In the genomic region with DNA sequence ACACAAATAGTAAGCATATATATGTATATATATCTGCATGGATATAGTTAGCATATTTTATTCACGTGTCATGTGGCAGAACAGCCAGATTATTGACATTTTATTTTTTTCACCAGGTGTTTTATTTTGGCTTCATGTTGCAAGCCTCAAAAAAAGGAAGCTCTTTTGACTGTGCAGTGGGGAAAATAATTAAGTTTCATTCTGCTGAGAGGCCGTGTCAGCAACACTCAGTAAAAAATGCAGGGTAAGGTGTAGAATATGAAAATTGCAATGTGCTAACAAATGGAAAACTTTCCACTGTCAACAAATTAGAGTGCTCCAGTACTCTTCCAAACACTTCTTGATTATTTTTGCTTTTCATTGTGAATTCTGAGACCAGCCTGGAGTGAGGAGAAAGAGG, we compare ENCODE assay signal across 18 cellular contexts.
DNase-seq lines count a peak whose midpoint lies in the region; ATAC-seq and TF ChIP-seq lines count a peak whose summit lies in the region.
"Had no signal": no experiment of that assay in that cellular context is flagged by ENCODE, and none has a peak within 500 bp of the region (broad histone marks: within the 10 kb centered on the region; RNA-seq: fewer than 3 reads in every experiment).

No MANE protein-coding gene starts in this region.

- peaks cover 1% of the 10 kb centered on the region for H3K27me3 Mint-ChIP-seq in endothelial cell (ENCODE audit: unreplicated experiment)

- H3K27me3 ChIP-seq in ACC112 (ENCODE audit: insufficient read depth, low read length), result no peaks in the 10 kb centered on the region
- no peaks in the 10 kb centered on the region for H3K27me3 ChIP-seq in DOHH2 (ENCODE audit: control insufficient read depth, low read length)
- H3K27me3 ChIP-seq in OCI-LY1 (ENCODE audit: insufficient read depth, low read length), result no peaks in the 10 kb centered on the region

- intact Hi-C loops in left ventricle myocardium superior (cut with micrococcal nuclease), result no loop called here

- no peaks in the 10 kb centered on the region for H4K20me1 ChIP-seq in DOHH2 (ENCODE audit: control insufficient read depth, insufficient read depth, low read depth, low read length)
- H4K20me1 ChIP-seq in OCI-LY1 (ENCODE audit: insufficient read depth, low read length), result no peaks in the 10 kb centered on the region

- no peak overlapping the region for H3K9ac ChIP-seq in OCI-LY1 (ENCODE audit: low read length)
- H3K9ac ChIP-seq: GM23248 had no signal

- peak overlapping the region; percentile 42 for H3K27ac Mint-ChIP-seq in endothelial cell (ENCODE audit: unreplicated experiment)
- H3K27ac Mint-ChIP-seq: CD8-positive, alpha-beta T cell had no signal

- no peaks in the 10 kb centered on the region for H3K4me1 ChIP-seq in ACC112 (ENCODE audit: control insufficient read depth, insufficient read depth, low read length, unreplicated experiment)
- peaks cover 17% of the 10 kb centered on the region for H3K4me1 ChIP-seq in DOHH2 (ENCODE audit: control insufficient read depth, low read length)
- H3K4me1 ChIP-seq in OCI-LY1 (ENCODE audit: insufficient read depth, low read length, severe bottlenecking), result peaks cover 13% of the 10 kb centered on the region
- H3K4me1 ChIP-seq: A549 had no signal

- TF ChIP-seq CTCF in DOHH2 (IDR thresholded peaks at IDR 0.05; ENCODE audit: low read depth, low read length, poor library complexity, severe bottlenecking) (no peak), OCI-LY1 (IDR thresholded peaks at IDR 0.05; ENCODE audit: low read length) (no peak), endothelial cell (IDR thresholded peaks at IDR 0.05; ENCODE audit: unreplicated experiment) (no peak)

- H3F3A ChIP-seq in DOHH2 (ENCODE audit: control insufficient read depth, insufficient read depth) (no peaks in the 10 kb centered on the region), OCI-LY1 (ENCODE audit: insufficient read depth, low read length) (no peaks in the 10 kb centered on the region)

- H3K9me3 ChIP-seq in DOHH2 (ENCODE audit: control insufficient read depth, insufficient read depth, low read length), result no peaks in the 10 kb centered on the region
- H3K9me3 ChIP-seq in OCI-LY1 (ENCODE audit: low read length), result no peaks in the 10 kb centered on the region
- H3K9me3 ChIP-seq: A549 had no signal

- ATAC-seq in left ventricle myocardium superior, result no peak
- ATAC-seq: A549; CD8-positive, alpha-beta T cell; HepG2 had no signal

- H2AFZ ChIP-seq in ACC112 (ENCODE audit: low read length, unreplicated experiment) (peak overlapping the region; percentile 14), OCI-LY1 (ENCODE audit: low read length) (no peak overlapping the region)
- H2AFZ ChIP-seq: GM23248 had no signal

- H3K4me3 ChIP-seq in ACC112 (ENCODE audit: low read depth, low read length) (no peak overlapping the region), DOHH2 (ENCODE audit: low read length) (peak overlapping the region; percentile 38), OCI-LY1 (ENCODE audit: low read depth, low read length, poor library complexity, severe bottlenecking) (no peak overlapping the region)
- H3K4me3 ChIP-seq: A549, GM23248 had no signal

- peak overlapping the region; percentile 58 for H3K4me2 ChIP-seq in DOHH2 (ENCODE audit: low read length)
- H3K4me2 ChIP-seq in OCI-LY1 (ENCODE audit: low read length), result no peak overlapping the region
- H3K4me2 ChIP-seq: A549 had no signal

- H3K79me2 ChIP-seq in ACC112 (ENCODE audit: control insufficient read depth, insufficient read depth, low read length, unreplicated experiment), result no peaks in the 10 kb centered on the region
- H3K79me2 ChIP-seq in DOHH2 (ENCODE audit: control insufficient read depth, low read length), result no peaks in the 10 kb centered on the region
- H3K79me2 ChIP-seq in OCI-LY1 (ENCODE audit: insufficient read depth, low read length), result no peaks in the 10 kb centered on the region

- no peak overlapping the region for H3K27ac ChIP-seq in ACC112 (ENCODE audit: low read depth, low read length)
- H3K27ac ChIP-seq in DOHH2 (ENCODE audit: low read depth, low read length), result peak overlapping the region; percentile 34
- H3K27ac ChIP-seq in OCI-LY1 (ENCODE audit: low read depth, low read length, poor library complexity, severe bottlenecking), result peak overlapping the region; percentile 39
- H3K27ac ChIP-seq: A549, GM23248 had no signal

- no peaks in the 10 kb centered on the region for H3K9me3 Mint-ChIP-seq in endothelial cell (ENCODE audit: unreplicated experiment)
- H3K9me3 Mint-ChIP-seq: CD8-positive, alpha-beta T cell had no signal

- no peak overlapping the region for H3K4me3 Mint-ChIP-seq in endothelial cell (ENCODE audit: unreplicated experiment)
- H3K4me3 Mint-ChIP-seq: CD8-positive, alpha-beta T cell had no signal

- H3K4me1 Mint-ChIP-seq in endothelial cell (ENCODE audit: unreplicated experiment), result peaks cover 8% of the 10 kb centered on the region

- no peak for DNase-seq in endothelial cell (ENCODE audit: low spot score)
- DNase-seq in HuH-7.5 (ENCODE audit: low spot score), result no peak
- no peak for DNase-seq in left ventricle myocardium superior
- no peak for DNase-seq in NCI-H524 (lab: John Stamatoyannopoulos, UW)
- DNase-seq in T1000 (lab: John Stamatoyannopoulos, UW), result no peak
- DNase-seq: CD8-positive, alpha-beta T cell; COR-L47; DMS153; DMS79 treated with DMSO at 0.1 percent for 48 hours; GDM1; GM23248; H7 had no signal

- H3K36me3 ChIP-seq in ACC112 (ENCODE audit: insufficient read depth, low read length) (no peaks in the 10 kb centered on the region), DOHH2 (ENCODE audit: control insufficient read depth, low read length) (no peaks in the 10 kb centered on the region), OCI-LY1 (ENCODE audit: insufficient read depth, low read length) (no peaks in the 10 kb centered on the region)

- H3K36me3 Mint-ChIP-seq in endothelial cell (ENCODE audit: low read depth, unreplicated experiment), result no peaks in the 10 kb centered on the region
- H3K36me3 Mint-ChIP-seq: CD14-positive monocyte; CD8-positive, alpha-beta T cell had no signal

- H3K9me2 ChIP-seq in DOHH2 (replicated peaks; ENCODE audit: control insufficient read depth, low read length) (no peaks in the 10 kb centered on the region), OCI-LY1 (ENCODE audit: low read depth, low read length) (no peaks in the 10 kb centered on the region)
